In genomic region chr1:192270398-192270797, GRCh38 we compare ENCODE assay signal across 20 cellular contexts. TPM values are rescaled to one million over a fixed set of nuclear protein-coding genes. Genes with fewer than 3 reads are reported as not detected.
"Had no signal": no experiment of that assay in that cellular context is flagged by ENCODE, and none has a peak within 500 bp of the region (broad histone marks: within the 10 kb centered on the region; RNA-seq: fewer than 3 reads in every experiment).

No MANE protein-coding gene starts in this region.

- H3K27me3 ChIP-seq: neural progenitor cell, stomach, thyroid gland, uterus had no signal

- H3K27ac Mint-ChIP-seq: activated naive CD8-positive, alpha-beta T cell; activated T-cell treated with anti-CD3 and anti-CD28 coated beads, Interleukin-2, amount 50 U/mL, for 24 hours; neural progenitor cell had no signal

- H3K4me1 ChIP-seq: lower lobe of right lung, neural progenitor cell, parathyroid adenoma, stomach, thyroid gland, uterus had no signal

- DNase-seq: activated CD4-positive, alpha-beta T cell treated with anti-CD3 and anti-CD28 coated beads, Interleukin-2, amount 50 U/mL, for 4 hours; activated CD4-positive, CD25-positive, alpha-beta regulatory T cell treated with anti-CD3 and anti-CD28 coated beads, Interleukin-2, amount 50 U/mL, for 72 hours; activated effector memory CD4-positive, alpha-beta T cell treated with Interleukin-2 at 50 U/mL for 16 hours; activated T-cell treated with anti-CD3 and anti-CD28 coated beads, Interleukin-2, amount 50 U/mL, for 24 hours; anterior cingulate cortex; effector CD4-positive, alpha-beta T cell; hypothalamus; lower lobe of right lung; midbrain; retina; stimulated activated CD4-positive, alpha-beta T cell treated with anti-CD3 and anti-CD28 coated beads, Interleukin-15, amount 100 ng/mL, for 24 hours; stomach; T-helper 2 cell; thyroid gland; uterus had no signal

- H3K36me3 Mint-ChIP-seq: activated naive CD8-positive, alpha-beta T cell; neural progenitor cell had no signal

- H3K36me3 ChIP-seq: lower lobe of right lung, neural progenitor cell, stomach, thyroid gland, uterus had no signal

- H3K9me3 ChIP-seq: lower lobe of right lung, stomach, thyroid gland, uterus had no signal

- H3K4me3 ChIP-seq: lower lobe of right lung, neural progenitor cell, stomach, thyroid gland, uterus had no signal

- H3K9me3 Mint-ChIP-seq: activated T-cell treated with anti-CD3 and anti-CD28 coated beads, Interleukin-2, amount 50 U/mL, for 24 hours; neural progenitor cell had no signal

- H3K27me3 Mint-ChIP-seq: activated naive CD8-positive, alpha-beta T cell; activated T-cell treated with anti-CD3 and anti-CD28 coated beads, Interleukin-2, amount 50 U/mL, for 24 hours had no signal

- ATAC-seq: lower lobe of right lung had no signal

- H3K4me3 Mint-ChIP-seq: activated naive CD8-positive, alpha-beta T cell; activated T-cell treated with anti-CD3 and anti-CD28 coated beads, Interleukin-2, amount 50 U/mL, for 24 hours; neural progenitor cell had no signal

- H3K27ac ChIP-seq: lower lobe of right lung, neural progenitor cell, parathyroid adenoma, stomach, thyroid gland, uterus had no signal

- H3K4me1 Mint-ChIP-seq: neural progenitor cell had no signal

RNA-seq across cellular contexts. Expression of gene RGS21, which starts 46.4 kb away (rescaled TPM):
- total RNA-seq: epithelial cell of proximal tubule, lower lobe of right lung, skeletal muscle tissue, stomach, thyroid gland, uterus had no signal
- polyA plus RNA-seq: stomach had no signal
